Comparison of ENCODE assay signal across 9 cellular contexts in the genomic region with DNA sequence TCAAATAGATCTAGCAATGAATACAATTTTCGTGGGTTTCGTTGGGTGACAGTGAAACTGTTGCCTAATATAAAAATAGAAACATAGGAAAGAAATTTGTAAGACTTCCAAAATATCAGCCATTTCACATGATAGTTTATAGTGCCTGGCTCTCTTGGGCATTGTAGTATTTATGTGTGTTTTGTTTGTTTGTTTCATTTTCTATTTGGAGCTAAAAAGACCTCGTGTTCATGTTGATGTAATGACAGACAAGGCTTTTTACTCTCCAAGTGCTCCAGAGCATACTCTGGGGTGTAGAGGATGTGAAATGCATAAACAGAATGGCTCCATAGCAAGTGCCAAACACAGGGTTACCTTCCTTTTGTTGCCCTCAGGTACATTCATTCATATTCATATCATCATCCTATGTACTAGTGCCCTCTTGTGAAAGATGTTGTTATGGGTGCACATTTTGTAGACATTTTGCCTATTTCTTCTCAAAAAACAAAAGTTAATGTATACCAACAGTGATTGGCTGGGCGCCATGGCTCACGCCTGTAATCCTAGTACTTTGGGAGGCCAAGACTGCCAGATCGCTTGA.
DNase-seq lines count a peak whose midpoint lies in the region; ATAC-seq, FAIRE-seq and TF ChIP-seq lines count a peak whose summit lies in the region.
"Had no signal": no experiment of that assay in that cellular context is flagged by ENCODE, and none has a peak within 500 bp of the region (broad histone marks: within the 10 kb centered on the region; RNA-seq: fewer than 3 reads in every experiment).

No MANE protein-coding gene starts in this region.

- H3K9me3 ChIP-seq in kidney (ENCODE audit: control insufficient read depth in 1 of 2, low read length in 2 of 2) (no peaks in the 10 kb centered on the region), upper lobe of right lung (no peaks in the 10 kb centered on the region)

- H3K4me1 Mint-ChIP-seq in activated naive CD8-positive, alpha-beta T cell treated with anti-CD3 and anti-CD28 coated beads, Interleukin-2, amount 50 U/mL, for 24 hours = no peaks in the 10 kb centered on the region

- H3K9ac ChIP-seq in KMS-11 = no peak overlapping the region
- no peak overlapping the region for H3K9ac ChIP-seq in kidney (ENCODE audit: low read length in 2 of 2)

- H3K79me2 ChIP-seq in KMS-11 (ENCODE audit: insufficient read depth, low read depth) = no peaks in the 10 kb centered on the region

- H3K4me3 ChIP-seq in KMS-11 (IDR thresholded peaks at IDR 0.05; ENCODE audit: insufficient read depth, low read depth, low read length) (no peak overlapping the region), kidney (ENCODE audit: low read length in 2 of 2) (peak overlapping the region; percentile 25 to 29), upper lobe of right lung (no peak overlapping the region)

- H3K36me3 ChIP-seq in KMS-11 (ENCODE audit: insufficient read depth) (no peaks in the 10 kb centered on the region), kidney (ENCODE audit: control insufficient read depth in 1 of 2, insufficient read depth in 2 of 2, low read length in 2 of 2) (no peaks in the 10 kb centered on the region), upper lobe of right lung (no peaks in the 10 kb centered on the region)
- H3K36me3 ChIP-seq: WERI-Rb-1 had no signal

- intact Hi-C loops in kidney (cut with DNase I) = no loop called here
- intact Hi-C loops in upper lobe of right lung (cut with DNase I) = no loop called here

- TF ChIP-seq POLR2A in GM12891 (IDR thresholded peaks at IDR 0.05; ENCODE audit: low read depth, low read length) = no peak

- H3K27me3 Mint-ChIP-seq in activated naive CD8-positive, alpha-beta T cell treated with anti-CD3 and anti-CD28 coated beads, Interleukin-2, amount 50 U/mL, for 24 hours = no peaks in the 10 kb centered on the region

- H3K4me1 ChIP-seq in KMS-11 (ENCODE audit: low read depth, poor library complexity, severe bottlenecking) (peaks cover 9% of the 10 kb centered on the region), kidney (ENCODE audit: control insufficient read depth in 1 of 2, insufficient read depth in 1 of 2, low read depth in 1 of 2, low read length in 2 of 2) (no peaks in the 10 kb centered on the region), upper lobe of right lung (no peaks in the 10 kb centered on the region)

- ATAC-seq in GM21515 (IDR thresholded peaks at IDR 0.05; ENCODE audit: unreplicated experiment) (peak; percentile 69), upper lobe of right lung (no peak)
- ATAC-seq in activated naive CD8-positive, alpha-beta T cell treated with anti-CD3 and anti-CD28 coated beads, Interleukin-2, amount 50 U/mL, for 24 hours = no peak
- ATAC-seq in activated CD4-positive, CD25-positive, alpha-beta regulatory T cell treated with anti-CD3 and anti-CD28 coated beads, Interleukin-2, amount 50 U/mL, for 24 hours = no peak

- no peaks in the 10 kb centered on the region for H3K36me3 Mint-ChIP-seq in activated naive CD8-positive, alpha-beta T cell treated with anti-CD3 and anti-CD28 coated beads, Interleukin-2, amount 50 U/mL, for 24 hours (ENCODE audit: low read depth)

- FAIRE-seq in GM12891 (lab: Jason Lieb, UNC) (peak; percentile 86), kidney (lab: Jason Lieb, UNC) (no peak)

- H3K27me3 ChIP-seq in KMS-11 (ENCODE audit: insufficient read depth, low read depth) (no peaks in the 10 kb centered on the region), upper lobe of right lung (no peaks in the 10 kb centered on the region)

- H3K4me3 Mint-ChIP-seq in activated naive CD8-positive, alpha-beta T cell treated with anti-CD3 and anti-CD28 coated beads, Interleukin-2, amount 50 U/mL, for 24 hours = no peak overlapping the region

- TF ChIP-seq CTCF in KMS-11 (conservative IDR thresholded peaks at IDR 0.05; ENCODE audit: low read depth, low read length) = peak; percentile 31; the same call in 1 of the 2 replicates
- TF ChIP-seq CTCF in kidney (IDR thresholded peaks at IDR 0.05; ENCODE audit: borderline replicate concordance, extremely low read depth, insufficient read depth) = no peak
- TF ChIP-seq CTCF in upper lobe of right lung (IDR thresholded peaks at IDR 0.05) = no peak

- H3K27ac ChIP-seq in KMS-11 (no peak overlapping the region), kidney (ENCODE audit: low read depth in 2 of 2, low read length in 2 of 2) (no peak overlapping the region), upper lobe of right lung (no peak overlapping the region)
- H3K27ac ChIP-seq: WERI-Rb-1 had no signal

- H4K20me1 ChIP-seq in KMS-11 (ENCODE audit: insufficient read depth) = no peaks in the 10 kb centered on the region

- H3K27ac Mint-ChIP-seq in activated naive CD8-positive, alpha-beta T cell treated with anti-CD3 and anti-CD28 coated beads, Interleukin-2, amount 50 U/mL, for 24 hours = no peak overlapping the region

- no peaks in the 10 kb centered on the region for H3K9me3 Mint-ChIP-seq in activated naive CD8-positive, alpha-beta T cell treated with anti-CD3 and anti-CD28 coated beads, Interleukin-2, amount 50 U/mL, for 24 hours

- no peak for DNase-seq in GM12891 (ENCODE audit: insufficient read length, low spot score)
- peak; percentile 46 for DNase-seq in kidney
- no peak for DNase-seq in activated naive CD8-positive, alpha-beta T cell treated with anti-CD3 and anti-CD28 coated beads, Interleukin-2, amount 50 U/mL, for 24 hours
- no peak for DNase-seq in activated CD4-positive, CD25-positive, alpha-beta regulatory T cell treated with anti-CD3 and anti-CD28 coated beads, Interleukin-2, amount 50 U/mL, for 72 hours
- DNase-seq in upper lobe of right lung = no peak
- DNase-seq: WERI-Rb-1 had no signal

- H3K4me2 ChIP-seq in KMS-11 = peak overlapping the region; percentile 70

- H2AFZ ChIP-seq in KMS-11 (ENCODE audit: low read depth) = peak overlapping the region; percentile 66

TF ChIP-seq in GM12891, 5 proteins besides CTCF, POLR2A, EP300 and RAD21:
- TF ChIP-seq PAX5 (IDR thresholded peaks at IDR 0.05; ENCODE audit: insufficient read depth, low read length, severe bottlenecking) = no peak
- no peak for TF ChIP-seq SPI1 (IDR thresholded peaks at IDR 0.05; ENCODE audit: low read depth, low read length)
- TF ChIP-seq TAF1 (IDR thresholded peaks at IDR 0.05; ENCODE audit: low read depth, low read length) = no peak
- TF ChIP-seq POLR2AphosphoS5 (IDR thresholded peaks at IDR 0.05; ENCODE audit: low read depth, low read length) = no peak
- no peak for TF ChIP-seq POU2F2 (IDR thresholded peaks at IDR 0.05; ENCODE audit: low read depth, low read length)

Comparison
In these comparisons a context has a peak if more than half of its experiments do, and no peak if none do; other contexts are left out.
1. H3K4me3 ChIP-seq: peak in kidney (2 of 2); none in KMS-11 (single experiment) and upper lobe of right lung (single experiment).